ENCODE assay signal across 8 cellular contexts in the genomic region with DNA sequence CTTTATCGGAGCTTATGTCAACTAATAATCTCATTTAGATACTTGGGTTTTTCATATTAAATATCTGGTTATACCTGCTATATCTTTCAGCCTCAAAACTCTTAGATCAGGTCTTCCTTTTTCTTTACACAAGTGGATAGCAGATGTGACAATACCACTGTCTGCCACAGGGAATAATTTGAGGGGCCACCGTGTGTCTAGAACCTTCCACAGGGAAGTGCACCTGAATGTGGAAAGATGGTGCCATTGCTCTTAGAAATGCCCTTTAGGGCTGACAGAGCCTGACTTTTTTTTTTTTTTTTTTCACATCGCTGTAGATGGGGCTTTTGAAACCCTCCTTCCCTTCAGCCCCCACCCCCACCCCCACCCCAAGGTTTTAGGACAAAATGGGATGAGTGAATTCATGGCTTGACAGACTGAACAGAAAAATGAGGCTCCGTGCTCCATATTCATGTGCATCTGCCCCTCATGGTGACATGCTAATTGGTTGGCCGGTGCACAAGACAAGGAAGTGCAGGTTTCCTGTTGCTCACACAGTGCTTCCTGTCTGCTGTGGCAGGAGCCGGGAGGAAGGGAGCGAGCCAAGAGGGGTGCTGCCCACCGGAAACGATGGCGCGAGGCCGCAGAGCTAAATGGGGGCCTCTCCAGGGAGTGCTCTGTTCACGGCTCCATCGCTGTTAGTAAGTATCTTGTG.
DNase-seq lines count a peak whose midpoint lies in the region; ATAC-seq and TF ChIP-seq lines count a peak whose summit lies in the region.

No MANE protein-coding gene starts in this region.

- no peaks in the 10 kb centered on the region for H3K27me3 ChIP-seq in left ventricle myocardium inferior (ENCODE audit: low read depth)
- H3K27me3 ChIP-seq in brain microvascular endothelial cell (replicated peaks): no peaks in the 10 kb centered on the region

- H3K27ac ChIP-seq in left ventricle myocardium inferior (replicated peaks) (peak overlapping the region; percentile 80), brain microvascular endothelial cell (no peak overlapping the region)

- peak; percentile 96 for ATAC-seq in GM21723 (IDR thresholded peaks at IDR 0.05; ENCODE audit: unreplicated experiment)

- no peaks in the 10 kb centered on the region for H3K36me3 ChIP-seq in left ventricle myocardium inferior
- no peaks in the 10 kb centered on the region for H3K36me3 ChIP-seq in brain microvascular endothelial cell (replicated peaks)

- TF ChIP-seq CTCF in left ventricle myocardium inferior (IDR thresholded peaks at IDR 0.05; ENCODE audit: borderline replicate concordance): no peak
- no peak for TF ChIP-seq CTCF in brain microvascular endothelial cell (IDR thresholded peaks at IDR 0.05; ENCODE audit: low read depth, low read length, missing control alignments)

- in situ Hi-C loops in brain microvascular endothelial cell (cut with HindIII; ENCODE audit: low pct_ligation_motif_present, low sequenced_read_pairs): no loop called here

- peaks cover 32% of the 10 kb centered on the region for H3K4me1 ChIP-seq in left ventricle myocardium inferior

- intact Hi-C loops in left ventricle myocardium inferior (cut with micrococcal nuclease): no loop called here

- H3K4me3 ChIP-seq in GM08714 (ENCODE audit: low read length) (peak overlapping the region; percentile 90; the same call in 1 of the 2 replicates), left ventricle myocardium inferior (peak overlapping the region; percentile 35), brain microvascular endothelial cell (ENCODE audit: low read depth, low read length) (no peak overlapping the region)

- H3K9me3 ChIP-seq in left ventricle myocardium inferior (replicated peaks): peaks cover 6% of the 10 kb centered on the region

- peak; percentile 62 for DNase-seq in NAMALWA (ENCODE audit: low spot score)
- peak; percentile 31 for DNase-seq in activated T-cell treated with anti-CD3 and anti-CD28 coated beads for 4 hours
- DNase-seq in left ventricle myocardium inferior: peak; percentile 48
- peak; percentile 38 to 54 for DNase-seq in stimulated activated CD8-positive, alpha-beta memory T cell treated with anti-CD3 and anti-CD28 coated beads, Interleukin-4, amount 100 ng/mL, for 1 hour (ENCODE audit: low read depth in 2 of 2, low spot score in 1 of 2)
- DNase-seq in NCI-H1417 (lab: John Stamatoyannopoulos, UW): no peak
- DNase-seq in brain microvascular endothelial cell: no peak

Comparison
In these comparisons a context has a peak if more than half of its experiments do, and no peak if none do; other contexts are left out.
1. DNase-seq: peak in NAMALWA (single experiment), activated T-cell treated with anti-CD3 and anti-CD28 coated beads for 4 hours (single experiment), left ventricle myocardium inferior (single experiment) and stimulated activated CD8-positive, alpha-beta memory T cell treated with anti-CD3 and anti-CD28 coated beads, Interleukin-4, amount 100 ng/mL, for 1 hour (2 of 2); none in NCI-H1417 (0 of 3) and brain microvascular endothelial cell (single experiment).